ENCODE assay signal across 7 cellular contexts in genomic region chr2:72665448-72665847, GRCh38.
"Had no signal": no experiment of that assay in that cellular context is flagged by ENCODE, and none has a peak within 500 bp of the region (broad histone marks: within the 10 kb centered on the region; RNA-seq: fewer than 3 reads in every experiment).

No MANE protein-coding gene starts in this region.

- DNase-seq: IMR-90, KBM-7, KG1 had no signal

- ATAC-seq: K562 had no signal

- H3K4me3 ChIP-seq: K562 had no signal

- FAIRE-seq: HTR-8/SVneo, K562 had no signal

- H3K4me2 ChIP-seq: KMS-11 had no signal

- H3K9ac ChIP-seq: KMS-11 had no signal

- H3K27ac ChIP-seq: HL-60, KMS-11 had no signal
